ENCODE assay signal across 8 cellular contexts in the genomic region with DNA sequence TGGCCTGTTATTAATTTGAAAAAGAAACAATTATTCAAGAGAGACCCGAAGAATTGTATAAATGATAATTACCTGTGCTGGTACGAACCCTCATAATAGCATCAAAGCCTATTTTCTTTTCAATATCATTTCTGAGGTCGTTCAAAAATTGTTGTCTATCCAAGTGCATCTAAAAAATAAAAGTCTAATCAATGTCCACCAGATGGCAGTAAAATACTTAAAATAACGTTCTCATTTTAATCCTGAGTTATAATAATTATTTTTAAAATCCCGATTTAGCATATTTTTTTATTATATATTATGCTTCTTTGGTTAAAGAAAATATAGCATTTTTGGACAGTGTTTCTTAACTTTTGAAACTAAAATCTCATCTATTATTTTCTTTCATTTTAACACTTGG. TPM values are rescaled to one million over a fixed set of nuclear protein-coding genes. Genes with fewer than 3 reads are reported as not detected.
DNase-seq lines count a peak whose midpoint lies in the region; ATAC-seq and TF ChIP-seq lines count a peak whose summit lies in the region.

No MANE protein-coding gene starts in this region.

- H3K27me3 ChIP-seq in CD8-positive, alpha-beta T cell (ENCODE audit: insufficient read depth, low read length) = no peaks in the 10 kb centered on the region
- H3K27me3 ChIP-seq in neural cell (ENCODE audit: insufficient read depth, low read depth, low read length) = no peaks in the 10 kb centered on the region

- peaks cover 76% of the 10 kb centered on the region for H3K36me3 Mint-ChIP-seq in CD8-positive, alpha-beta T cell
- H3K36me3 Mint-ChIP-seq in chondrocyte (ENCODE audit: low read depth) = peaks cover 54% of the 10 kb centered on the region

- DNase-seq in CD8-positive, alpha-beta T cell = no peak
- peak; percentile 40 for DNase-seq in NAMALWA (ENCODE audit: low spot score)
- DNase-seq in chondrocyte (ENCODE audit: low spot score) = no peak
- no peak for DNase-seq in NCI-H526 treated with DMSO at 0.1 percent for 48 hours (lab: John Stamatoyannopoulos, UW)
- no peak for DNase-seq in activated gamma-delta T cell treated with Interleukin-2 at 50 U/mL for 16 hours
- no peak for DNase-seq in globus pallidus (ENCODE audit: low spot score)

- H3K4me3 Mint-ChIP-seq in CD8-positive, alpha-beta T cell = no peak overlapping the region
- H3K4me3 Mint-ChIP-seq in chondrocyte (ENCODE audit: unreplicated experiment) = no peak overlapping the region

- no peaks in the 10 kb centered on the region for H3F3A ChIP-seq in neural cell (ENCODE audit: insufficient read depth, low read length, poor library complexity, severe bottlenecking)

- no peak overlapping the region for H3K27ac ChIP-seq in CD8-positive, alpha-beta T cell (ENCODE audit: low read depth, low read length)
- no peak overlapping the region for H3K27ac ChIP-seq in neural cell (ENCODE audit: low read length)

- no peak overlapping the region for H3K4me3 ChIP-seq in CD8-positive, alpha-beta T cell (ENCODE audit: low read depth, low read length)
- H3K4me3 ChIP-seq in neural cell (ENCODE audit: low read length) = no peak overlapping the region

- H3K4me1 ChIP-seq in CD8-positive, alpha-beta T cell (ENCODE audit: insufficient read depth, low read length) = no peaks in the 10 kb centered on the region

- H3K4me1 Mint-ChIP-seq in CD8-positive, alpha-beta T cell (ENCODE audit: low read depth) = no peaks in the 10 kb centered on the region
- peaks cover 29% of the 10 kb centered on the region for H3K4me1 Mint-ChIP-seq in chondrocyte (ENCODE audit: low read depth)

- H3K36me3 ChIP-seq in CD8-positive, alpha-beta T cell (ENCODE audit: insufficient read depth, low read length) = no peaks in the 10 kb centered on the region
- no peaks in the 10 kb centered on the region for H3K36me3 ChIP-seq in neural cell (ENCODE audit: insufficient read depth, low read length)

- TF ChIP-seq RAD21 in neural cell (conservative IDR thresholded peaks at IDR 0.05) = peak; percentile 64

- no peak for ATAC-seq in CD8-positive, alpha-beta T cell
- no peak for ATAC-seq in HG03139 (IDR thresholded peaks at IDR 0.05; ENCODE audit: unreplicated experiment)

- no peak overlapping the region for H2AFZ ChIP-seq in neural cell (ENCODE audit: low read depth, low read length)

- no peaks in the 10 kb centered on the region for H3K27me3 Mint-ChIP-seq in CD8-positive, alpha-beta T cell (ENCODE audit: low read depth)
- no peaks in the 10 kb centered on the region for H3K27me3 Mint-ChIP-seq in chondrocyte (ENCODE audit: low read depth)

- H4K20me1 ChIP-seq in neural cell (ENCODE audit: insufficient read depth) = no peaks in the 10 kb centered on the region

- TF ChIP-seq EP300 in neural cell (conservative IDR thresholded peaks at IDR 0.05; ENCODE audit: poor library complexity, severe bottlenecking) = no peak

- CTCF ChIA-PET in CD8-positive, alpha-beta T cell (lab: Charles Lee) = interaction anchor here (1.0 to 1.3 kb wide), 2 partner anchors 8 to 99 kb away, joined by 4 read pairs; no protein-coding TSS in a partner anchor

- no peak overlapping the region for H3K4me2 ChIP-seq in neural cell (ENCODE audit: low read length)

- intact Hi-C loops in CD8-positive, alpha-beta T cell (cut with DNase I, micrococcal nuclease) = loop anchor here in 1 of 2 experiments (1.0 kb wide), 1 partner anchor 149 kb away; no protein-coding TSS in a partner anchor

- H3K79me2 ChIP-seq in neural cell (replicated peaks; ENCODE audit: insufficient read depth, low read length) = no peaks in the 10 kb centered on the region

- no peak overlapping the region for H3K27ac Mint-ChIP-seq in CD8-positive, alpha-beta T cell
- H3K27ac Mint-ChIP-seq in chondrocyte (ENCODE audit: unreplicated experiment) = peak overlapping the region; percentile 42

- no peaks in the 10 kb centered on the region for H3K9me3 ChIP-seq in CD8-positive, alpha-beta T cell (ENCODE audit: low read length)
- H3K9me3 ChIP-seq in neural cell (ENCODE audit: low read length) = no peaks in the 10 kb centered on the region

- H3K9me2 ChIP-seq in neural cell (ENCODE audit: insufficient read depth, low read length) = no peaks in the 10 kb centered on the region

- POLR2A ChIA-PET in CD8-positive, alpha-beta T cell (lab: Charles Lee) = no interaction called here

- TF ChIP-seq CTCF in CD8-positive, alpha-beta T cell (IDR thresholded peaks at IDR 0.05) = peak; percentile 70
- peak; percentile 83 for TF ChIP-seq CTCF in chondrocyte (IDR thresholded peaks at IDR 0.05)
- TF ChIP-seq CTCF in neural cell (IDR thresholded peaks at IDR 0.05; ENCODE audit: poor library complexity, severe bottlenecking) = peak; percentile 61

- no peaks in the 10 kb centered on the region for H3K9me3 Mint-ChIP-seq in CD8-positive, alpha-beta T cell
- H3K9me3 Mint-ChIP-seq in chondrocyte (ENCODE audit: low read depth) = no peaks in the 10 kb centered on the region

- no peak overlapping the region for H3K9ac ChIP-seq in neural cell (ENCODE audit: low read length)

TF ChIP-seq in neural cell, 6 proteins besides CTCF, POLR2A, EP300 and RAD21:
- TF ChIP-seq SMC3 (conservative IDR thresholded peaks at IDR 0.05; ENCODE audit: poor library complexity) = peak; percentile 68
- TF ChIP-seq, protein P1, sequence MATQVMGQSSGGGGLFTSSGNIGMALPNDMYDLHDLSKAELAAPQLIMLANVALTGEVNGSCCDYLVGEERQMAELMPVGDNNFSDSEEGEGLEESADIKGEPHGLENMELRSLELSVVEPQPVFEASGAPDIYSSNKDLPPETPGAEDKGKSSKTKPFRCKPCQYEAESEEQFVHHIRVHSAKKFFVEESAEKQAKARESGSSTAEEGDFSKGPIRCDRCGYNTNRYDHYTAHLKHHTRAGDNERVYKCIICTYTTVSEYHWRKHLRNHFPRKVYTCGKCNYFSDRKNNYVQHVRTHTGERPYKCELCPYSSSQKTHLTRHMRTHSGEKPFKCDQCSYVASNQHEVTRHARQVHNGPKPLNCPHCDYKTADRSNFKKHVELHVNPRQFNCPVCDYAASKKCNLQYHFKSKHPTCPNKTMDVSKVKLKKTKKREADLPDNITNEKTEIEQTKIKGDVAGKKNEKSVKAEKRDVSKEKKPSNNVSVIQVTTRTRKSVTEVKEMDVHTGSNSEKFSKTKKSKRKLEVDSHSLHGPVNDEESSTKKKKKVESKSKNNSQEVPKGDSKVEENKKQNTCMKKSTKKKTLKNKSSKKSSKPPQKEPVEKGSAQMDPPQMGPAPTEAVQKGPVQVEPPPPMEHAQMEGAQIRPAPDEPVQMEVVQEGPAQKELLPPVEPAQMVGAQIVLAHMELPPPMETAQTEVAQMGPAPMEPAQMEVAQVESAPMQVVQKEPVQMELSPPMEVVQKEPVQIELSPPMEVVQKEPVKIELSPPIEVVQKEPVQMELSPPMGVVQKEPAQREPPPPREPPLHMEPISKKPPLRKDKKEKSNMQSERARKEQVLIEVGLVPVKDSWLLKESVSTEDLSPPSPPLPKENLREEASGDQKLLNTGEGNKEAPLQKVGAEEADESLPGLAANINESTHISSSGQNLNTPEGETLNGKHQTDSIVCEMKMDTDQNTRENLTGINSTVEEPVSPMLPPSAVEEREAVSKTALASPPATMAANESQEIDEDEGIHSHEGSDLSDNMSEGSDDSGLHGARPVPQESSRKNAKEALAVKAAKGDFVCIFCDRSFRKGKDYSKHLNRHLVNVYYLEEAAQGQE (IDR thresholded peaks at IDR 0.05; ENCODE audit: borderline replicate concordance) = no peak
- no peak for TF ChIP-seq MXI1 (conservative IDR thresholded peaks at IDR 0.05; ENCODE audit: poor library complexity, severe bottlenecking)

RNA-seq across cellular contexts. Expression of gene METTL14, which starts 55.7 kb away (rescaled TPM):
- 10 to 100 TPM; 68.8 to 70.2 TPM for total RNA-seq in CD8-positive, alpha-beta T cell
- total RNA-seq in chondrocyte = 29.3 to 43.5 TPM (median 32.1 TPM) in 3 replicates
- 18.8 and 40.5 TPM in 2 replicates for polyA plus RNA-seq in neural cell
- 62.3 and 105 TPM in 2 replicates for polyA minus RNA-seq in neural cell
